ENCODE assay signal across 26 cellular contexts in the genomic region with DNA sequence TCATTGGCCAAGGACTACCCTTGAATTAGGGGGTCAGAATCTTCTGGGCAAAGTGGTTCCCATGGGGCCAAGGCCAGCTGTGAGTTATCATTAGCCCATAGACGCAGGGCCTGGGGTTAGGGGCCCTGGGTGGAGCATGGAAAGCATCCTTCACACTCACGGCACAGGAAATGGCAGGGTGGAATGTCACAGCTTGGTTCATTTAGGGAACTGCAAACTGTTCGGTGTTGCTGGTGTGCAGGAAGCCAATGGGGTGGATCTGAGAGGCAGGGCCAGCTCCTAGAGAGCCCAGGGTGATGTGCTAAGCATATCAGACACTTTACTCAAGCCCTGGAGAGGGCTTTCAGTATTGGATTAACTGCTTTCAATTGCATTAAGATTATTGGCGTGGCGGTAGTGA.
"Had no signal": no experiment of that assay in that cellular context is flagged by ENCODE, and none has a peak within 500 bp of the region (broad histone marks: within the 10 kb centered on the region; RNA-seq: fewer than 3 reads in every experiment).

No MANE protein-coding gene starts in this region.

- H3K9me3 ChIP-seq: heart right ventricle, left lung, mucosa of descending colon, pancreas, prostate gland, right lobe of liver, tibial nerve, vagina had no signal

- ATAC-seq: left lung; mucosa of descending colon; naive thymus-derived CD4-positive, alpha-beta T cell; natural killer cell treated with Interleukin-12 subunit alpha and Interleukin-12 subunit beta and Interleukin-15 and Interleukin-18, amount 100 ng/mL, for 72 hours; pancreas; right lobe of liver; stimulated activated memory B cell treated with anti-CD40 and anti-IgM and Interleukin-4, amounts not matched to agents 10 μg/mL and 1 μg/mL and 100 μg/mL, for 72 hours; stimulated activated naive CD8-positive, alpha-beta T cell treated with anti-CD3 and anti-CD28 coated beads, Interleukin-15, amount 100 ng/mL, for 72 hours had no signal

- H2AFZ ChIP-seq: hepatocyte had no signal

- H3K27me3 ChIP-seq: heart right ventricle, hepatocyte, left lung, pancreas, right lobe of liver, tibial nerve, vagina had no signal

- H3K36me3 ChIP-seq: heart right ventricle, left lung, pancreas, prostate gland, right lobe of liver, vagina had no signal

- DNase-seq: heart right ventricle; islet precursor cell; left lung; midbrain; mucosa of descending colon; naive thymus-derived CD4-positive, alpha-beta T cell; nucleus accumbens; pancreas; posterior cingulate gyrus; retina; right lobe of liver; stimulated activated CD4-positive, alpha-beta T cell treated with anti-CD3 and anti-CD28 coated beads, Interleukin-1b, Interleukin-23, amount 100 ng/mL, for 48 hours; stimulated activated CD4-positive, alpha-beta T cell treated with anti-CD3 and anti-CD28 coated beads, Interleukin-2, amount 100 ng/mL, for 48 hours; stimulated activated CD4-positive, alpha-beta T cell treated with anti-CD3 and anti-CD28 coated beads, Interleukin-4, amount 100 ng/mL, for 4 hours; stimulated activated CD8-positive, alpha-beta memory T cell treated with anti-CD3 and anti-CD28 coated beads, Interleukin-4, amount 100 ng/mL, for 48 hours; stimulated activated naive CD4-positive, alpha-beta T cell treated with Interleukin-2 at 50 U/mL for 16 hours; stimulated activated naive CD8-positive, alpha-beta T cell treated with anti-CD3 and anti-CD28 coated beads, Interleukin-15, amount 100 ng/mL, for 72 hours; substantia nigra had no signal

- H3K4me1 ChIP-seq: heart right ventricle, left lung, pancreas, prostate gland, right lobe of liver, tibial nerve, vagina had no signal

- H3K27ac ChIP-seq: heart right ventricle, hepatocyte, left lung, pancreas, prostate gland, right lobe of liver, tibial nerve, vagina had no signal

- H3K4me3 ChIP-seq: heart right ventricle, hepatocyte, left lung, lung, mucosa of descending colon, pancreas, prostate gland, right lobe of liver, smooth muscle cell, tibial nerve, vagina had no signal

- H3K4me2 ChIP-seq: hepatocyte, smooth muscle cell had no signal
